In genomic region chr3:105518806-105519418, GRCh38 we compare ENCODE assay signal across 8 cellular contexts.
A peak's percentile ranks its signal among the peaks of the same experiment; 100 is the strongest.
DNase-seq lines count a peak whose midpoint lies in the region; ATAC-seq and TF ChIP-seq lines count a peak whose summit lies in the region.

No MANE protein-coding gene starts in this region.

- no peaks in the 10 kb centered on the region for H3K9me3 ChIP-seq in hepatocyte (ENCODE audit: low read depth)

- no peak overlapping the region for H3K4me2 ChIP-seq in hepatocyte

- H3K4me1 ChIP-seq in hepatocyte (ENCODE audit: insufficient read depth) = no peaks in the 10 kb centered on the region

- H3K4me3 Mint-ChIP-seq in activated CD4-positive, alpha-beta T cell treated with anti-CD3 and anti-CD28 coated beads for 36 hours = no peak overlapping the region

- intact Hi-C loops in activated CD4-positive, alpha-beta T cell treated with anti-CD3 and anti-CD28 coated beads for 36 hours (cut with DNase I, micrococcal nuclease) = loop anchor here (2.0 to 5.0 kb wide), 4 partner anchors 150 to 1546 kb away; no protein-coding TSS in a partner anchor

- H3K27ac ChIP-seq in angular gyrus (ENCODE audit: low read depth, low read length) (peak overlapping the region; percentile 47), hepatocyte (no peak overlapping the region)

- no peaks in the 10 kb centered on the region for H3K79me2 ChIP-seq in hepatocyte

- H3K4me3 ChIP-seq in hepatocyte = no peak overlapping the region

- POLR2A ChIA-PET in activated CD4-positive, alpha-beta T cell treated with anti-CD3 and anti-CD28 coated beads for 36 hours (lab: Charles Lee) = no interaction called here

- H3K27me3 ChIP-seq in hepatocyte = no peaks in the 10 kb centered on the region

- peak; percentile 57 for ATAC-seq in activated CD4-positive, alpha-beta T cell treated with anti-CD3 and anti-CD28 coated beads for 36 hours
- ATAC-seq in GM19468 (IDR thresholded peaks at IDR 0.05; ENCODE audit: extremely low read depth, unreplicated experiment) (peak; percentile 70), HG03469 (IDR thresholded peaks at IDR 0.05; ENCODE audit: unreplicated experiment) (peak; percentile 82)

- peak; percentile 21 for DNase-seq in activated CD4-positive, alpha-beta T cell treated with anti-CD3 and anti-CD28 coated beads for 36 hours
- no peak for DNase-seq in activated CD4-positive, alpha-beta T cell treated with anti-CD3 and anti-CD28 coated beads, Interleukin-2, amount 50 U/mL, for 1 hour
- DNase-seq in NCI-H526 treated with DMSO at 0.1 percent for 48 hours (lab: John Stamatoyannopoulos, UW) (peak; percentile 71), hepatocyte (ENCODE audit: low spot score) (peak; percentile 70), smooth muscle cell of the brain vasculature (ENCODE audit: low read depth, low spot score) (peak; percentile 47)

- no peaks in the 10 kb centered on the region for H3K9me3 Mint-ChIP-seq in activated CD4-positive, alpha-beta T cell treated with anti-CD3 and anti-CD28 coated beads for 36 hours (ENCODE audit: low read depth)

- TF ChIP-seq CTCF in hepatocyte (IDR thresholded peaks at IDR 0.05; ENCODE audit: poor library complexity) = peak; percentile 70

- H3K4me1 Mint-ChIP-seq in activated CD4-positive, alpha-beta T cell treated with anti-CD3 and anti-CD28 coated beads for 36 hours = peaks cover 3% of the 10 kb centered on the region

- no peaks in the 10 kb centered on the region for H3K9me2 ChIP-seq in hepatocyte (replicated peaks; ENCODE audit: insufficient read depth)

- 6% methylated on average over 4 of the region's 4 CpGs for WGBS in hepatocyte (ENCODE audit: low lambda C conversion rate, missing lambda C conversion rate)

- no peak overlapping the region for H2AFZ ChIP-seq in hepatocyte

- H4K20me1 ChIP-seq in hepatocyte (ENCODE audit: insufficient read depth, poor library complexity, severe bottlenecking) = no peaks in the 10 kb centered on the region

- H3K36me3 ChIP-seq in hepatocyte (replicated peaks; ENCODE audit: insufficient read depth, low read depth) = no peaks in the 10 kb centered on the region

- CTCF ChIA-PET in activated CD4-positive, alpha-beta T cell treated with anti-CD3 and anti-CD28 coated beads for 36 hours (lab: Charles Lee) = interaction anchor here (0.8 to 2.9 kb wide), 4 partner anchors 8 to 1471 kb away, joined by 3 to 10 read pairs (median 4); no protein-coding TSS in a partner anchor

- no peak overlapping the region for H3K27ac Mint-ChIP-seq in activated CD4-positive, alpha-beta T cell treated with anti-CD3 and anti-CD28 coated beads for 36 hours

- no peaks in the 10 kb centered on the region for H3K36me3 Mint-ChIP-seq in activated CD4-positive, alpha-beta T cell treated with anti-CD3 and anti-CD28 coated beads for 36 hours (ENCODE audit: low read depth)

- peaks cover 2% of the 10 kb centered on the region for H3K27me3 Mint-ChIP-seq in activated CD4-positive, alpha-beta T cell treated with anti-CD3 and anti-CD28 coated beads for 36 hours
